8 cellular contexts compared by ENCODE assay signal in the genomic region with DNA sequence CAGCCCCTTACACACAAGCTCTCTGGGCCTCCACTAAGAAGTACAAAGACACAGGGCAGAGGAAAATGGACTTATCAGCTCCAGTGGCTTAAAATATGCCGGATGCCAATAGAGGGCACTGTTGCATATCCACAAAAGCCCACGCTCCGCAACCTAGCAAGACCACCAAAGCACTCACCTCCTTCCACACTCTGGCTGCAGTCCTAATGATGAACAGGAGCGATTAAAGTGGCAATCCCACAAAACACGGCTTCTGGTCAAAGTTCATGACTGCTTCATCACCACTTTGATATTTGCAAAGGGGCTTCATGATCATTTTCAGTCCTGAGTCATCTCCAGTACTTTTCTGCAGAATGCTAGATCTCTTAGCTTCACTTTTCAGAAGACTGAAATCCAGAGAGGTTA.
DNase-seq lines count a peak whose midpoint lies in the region; ATAC-seq and TF ChIP-seq lines count a peak whose summit lies in the region.

No MANE protein-coding gene starts in this region.

- DNase-seq in AG09309 (ENCODE audit: low read depth) (no peak), RWPE2 (ENCODE audit: low spot score) (no peak), esophagus squamous epithelium (lab: John Stamatoyannopoulos, UW) (no peak), osteoblast (ENCODE audit: insufficient read length, low spot score, missing footprints) (no peak), NCI-H2107 (lab: John Stamatoyannopoulos, UW) (no peak)

- no peak for TF ChIP-seq POLR2A in esophagus squamous epithelium (IDR thresholded peaks at IDR 0.05)

- no peaks in the 10 kb centered on the region for H4K20me1 ChIP-seq in osteoblast (ENCODE audit: insufficient read depth, low read length)

- H2AFZ ChIP-seq in osteoblast (ENCODE audit: low read length), result no peak overlapping the region

- intact Hi-C loops in esophagus squamous epithelium (cut with DNase I), result no loop called here

- H3K4me2 ChIP-seq in osteoblast (ENCODE audit: insufficient read depth, low read length), result no peak overlapping the region

- H3K4me1 ChIP-seq in RWPE2 (ENCODE audit: insufficient read depth, poor library complexity, severe bottlenecking), result peaks cover 34% of the 10 kb centered on the region
- H3K4me1 ChIP-seq in esophagus squamous epithelium, result peaks cover 0 to 16% (median 6%) of the 10 kb centered on the region in 3 donors
- H3K4me1 ChIP-seq in osteoblast (ENCODE audit: insufficient read depth, low read length), result peaks cover 56% of the 10 kb centered on the region

- H3K27me3 ChIP-seq in RWPE2 (ENCODE audit: insufficient read depth, poor library complexity, severe bottlenecking) (no peaks in the 10 kb centered on the region), esophagus squamous epithelium (no peaks in the 10 kb centered on the region), osteoblast (ENCODE audit: insufficient read depth, low read length) (no peaks in the 10 kb centered on the region)

- ATAC-seq in RWPE2 (ENCODE audit: low read depth) (0 out of 3 replicates have a peak, but pooled peaks have one; percentile 17), GM21515 (IDR thresholded peaks at IDR 0.05; ENCODE audit: unreplicated experiment) (no peak), HG03520 (IDR thresholded peaks at IDR 0.05; ENCODE audit: unreplicated experiment) (no peak)

- 52 to 61% methylated on average over 4 to 5 of the region's 5 CpGs for WGBS in esophagus squamous epithelium, 2 donors

- H3K79me2 ChIP-seq in osteoblast (ENCODE audit: insufficient read depth, low read length), result no peaks in the 10 kb centered on the region

- peak; percentile 63 for TF ChIP-seq CTCF in AG09309 (IDR thresholded peaks at IDR 0.05; ENCODE audit: control insufficient read depth, insufficient read depth, low read depth, low read length, missing control alignments)
- peak; percentile 40; the same call in 1 of the 3 replicates for TF ChIP-seq CTCF in GM12872 (IDR thresholded peaks at IDR 0.05; ENCODE audit: insufficient read depth, low read depth, low read length)
- peak; percentile 57 for TF ChIP-seq CTCF in RWPE2 (IDR thresholded peaks at IDR 0.05; ENCODE audit: poor library complexity, severe bottlenecking)
- TF ChIP-seq CTCF in esophagus squamous epithelium (IDR thresholded peaks at IDR 0.05), result peak in 4 of 6 experiments; percentile 11 to 33 (median 22)
- peak; percentile 60 for TF ChIP-seq CTCF in osteoblast (IDR thresholded peaks at IDR 0.05; ENCODE audit: extremely low read depth, low read depth, low read length)

- H3K27ac ChIP-seq in RWPE2 (ENCODE audit: poor library complexity, severe bottlenecking) (no peak overlapping the region), esophagus squamous epithelium (no peak overlapping the region), osteoblast (ENCODE audit: low read depth, low read length) (peak overlapping the region; percentile 70)

- H3K9me3 ChIP-seq in RWPE2 (ENCODE audit: severe bottlenecking) (no peaks in the 10 kb centered on the region), esophagus squamous epithelium (no peaks in the 10 kb centered on the region), osteoblast (ENCODE audit: low read depth, low read length) (no peaks in the 10 kb centered on the region)

- no peak overlapping the region for H3K4me3 ChIP-seq in AG09309 (ENCODE audit: control insufficient read depth, low read depth, low read length)
- H3K4me3 ChIP-seq in RWPE2 (ENCODE audit: severe bottlenecking), result no peak overlapping the region
- no peak overlapping the region for H3K4me3 ChIP-seq in esophagus squamous epithelium
- H3K4me3 ChIP-seq in osteoblast (ENCODE audit: insufficient read depth, low read length), result no peak overlapping the region

- H3K36me3 ChIP-seq in RWPE2 (ENCODE audit: low read depth), result no peaks in the 10 kb centered on the region
- H3K36me3 ChIP-seq in esophagus squamous epithelium, result no peaks in the 10 kb centered on the region
- no peaks in the 10 kb centered on the region for H3K36me3 ChIP-seq in osteoblast (ENCODE audit: insufficient read depth, low read length)
